In genomic region chr1:196660912-196661311, GRCh38 we compare ENCODE assay signal across 8 cellular contexts. TPM values are rescaled to one million over a fixed set of nuclear protein-coding genes. Genes with fewer than 3 reads are reported as not detected.
DNase-seq lines count a peak whose midpoint lies in the region; ATAC-seq and TF ChIP-seq lines count a peak whose summit lies in the region.

No MANE protein-coding gene starts in this region.

- no peak overlapping the region for H3K27ac ChIP-seq in DND-41 (ENCODE audit: low read length)
- H3K27ac ChIP-seq in OCI-LY7 (ENCODE audit: low read depth, low read length, poor library complexity, severe bottlenecking), result no peak overlapping the region
- no peak overlapping the region for H3K27ac ChIP-seq in endodermal cell (ENCODE audit: low read depth, low read length)
- H3K27ac ChIP-seq in muscle layer of colon (ENCODE audit: low read depth, low read length), result no peak overlapping the region

- no TSS peak for BruUV-seq in OCI-LY7 (replicated peaks; lab: Mats Ljungman, UMichigan)

- H3K4me1 Mint-ChIP-seq in endodermal cell, result peaks cover 8% of the 10 kb centered on the region

- H3K36me3 Mint-ChIP-seq in endodermal cell (ENCODE audit: low read depth), result no peaks in the 10 kb centered on the region

- H2AFZ ChIP-seq in DND-41 (ENCODE audit: low read depth, low read length) (no peak overlapping the region), OCI-LY7 (ENCODE audit: low read length) (no peak overlapping the region)

- WGBS in endodermal cell (ENCODE audit: insufficient coverage in 1 of 2, insufficient read length in 1 of 2), 2 experiments, result 15% methylated on average over 2 of the region's 4 CpGs; no CpG with 5 or more reads in 1 of the 2 experiments

- no peaks in the 10 kb centered on the region for H3K9me3 ChIP-seq in DND-41 (ENCODE audit: insufficient read depth, low read length, severe bottlenecking)
- H3K9me3 ChIP-seq in OCI-LY7 (ENCODE audit: low read length), result no peaks in the 10 kb centered on the region
- no peaks in the 10 kb centered on the region for H3K9me3 ChIP-seq in endodermal cell (ENCODE audit: control insufficient read depth, low read length)
- H3K9me3 ChIP-seq in muscle layer of colon (ENCODE audit: low read length), result no peaks in the 10 kb centered on the region

- no peak overlapping the region for H3K4me3 Mint-ChIP-seq in endodermal cell

- TF ChIP-seq CTCF in DND-41 (IDR thresholded peaks at IDR 0.05; ENCODE audit: borderline replicate concordance, extremely low read depth, low read length, poor library complexity, severe bottlenecking), result peak; percentile 63
- peak; percentile 83 for TF ChIP-seq CTCF in OCI-LY7 (conservative IDR thresholded peaks at IDR 0.05; ENCODE audit: low read length)
- TF ChIP-seq CTCF in endodermal cell (conservative IDR thresholded peaks at IDR 0.05), result peak; percentile 82

- CTCF ChIA-PET in OCI-LY7 (lab: Charles Lee; ENCODE audit: unreplicated experiment), result no interaction called here

- no peaks in the 10 kb centered on the region for H3K27me3 Mint-ChIP-seq in endodermal cell (ENCODE audit: insufficient read depth)

- peak; percentile 81 for ATAC-seq in DND-41 (ENCODE audit: insufficient read depth, low read depth)
- peak; percentile 81 for ATAC-seq in GM21515 (IDR thresholded peaks at IDR 0.05; ENCODE audit: unreplicated experiment)

- peaks cover 3% of the 10 kb centered on the region for H3K9me3 Mint-ChIP-seq in endodermal cell

- H3K4me3 ChIP-seq in DND-41 (ENCODE audit: low read depth in 1 of 2, low read length in 2 of 2) (no peak overlapping the region; a peak in 1 of 4 replicates), OCI-LY7 (ENCODE audit: low read depth, low read length, poor library complexity, severe bottlenecking) (no peak overlapping the region), endodermal cell (ENCODE audit: low read length) (no peak overlapping the region), muscle layer of colon (ENCODE audit: low read depth in 1 of 2, low read length in 2 of 2) (peak overlapping the region; percentile 25 to 28)

- H3K27ac Mint-ChIP-seq in endodermal cell, result no peak overlapping the region

- H3K9ac ChIP-seq in DND-41 (ENCODE audit: low read depth, low read length), result no peak overlapping the region
- no peak overlapping the region for H3K9ac ChIP-seq in endodermal cell (ENCODE audit: extremely low read depth, low read length, poor library complexity, severe bottlenecking)
- no peak overlapping the region for H3K9ac ChIP-seq in muscle layer of colon (ENCODE audit: low read length)

- H4K20me1 ChIP-seq in DND-41 (ENCODE audit: insufficient read depth, low read length), result peaks cover 13% of the 10 kb centered on the region; the same call in 1 of the 2 replicates
- H4K20me1 ChIP-seq in OCI-LY7 (ENCODE audit: insufficient read depth, low read length), result no peaks in the 10 kb centered on the region

- H3K27me3 ChIP-seq in DND-41 (ENCODE audit: insufficient read depth, low read length, poor library complexity) (no peaks in the 10 kb centered on the region), endodermal cell (ENCODE audit: control insufficient read depth, insufficient read depth, low read length, poor library complexity, severe bottlenecking) (no peaks in the 10 kb centered on the region), muscle layer of colon (ENCODE audit: control insufficient read depth in 1 of 2, insufficient read depth in 2 of 2, low read length in 2 of 2) (no peaks in the 10 kb centered on the region)

- intact Hi-C loops in OCI-LY7 (cut with micrococcal nuclease; ENCODE audit: unreplicated experiment), result loop anchor here (5.0 kb wide), 2 partner anchors 344 to 514 kb away; no protein-coding TSS in a partner anchor

- POLR2A ChIA-PET in OCI-LY7 (lab: Charles Lee), result interaction anchor here (1.2 kb wide), 1 partner anchor 43 kb away, joined by 3 read pairs; no protein-coding TSS in a partner anchor

- H3K9me2 ChIP-seq in OCI-LY7 (ENCODE audit: insufficient read depth, low read length), result no peaks in the 10 kb centered on the region

- H3K79me2 ChIP-seq in DND-41 (ENCODE audit: insufficient read depth, low read length), result peaks cover 94% of the 10 kb centered on the region
- H3K79me2 ChIP-seq in OCI-LY7 (ENCODE audit: insufficient read depth, low read depth, low read length), result no peaks in the 10 kb centered on the region

- DNase-seq in DND-41, result no peak
- peak; percentile 49 for DNase-seq in HT-29 (ENCODE audit: low spot score)
- DNase-seq in OCI-LY7 (ENCODE audit: low spot score), result peak; percentile 39
- DNase-seq in endodermal cell, result no peak
- DNase-seq in cerebellar nuclear complex (lab: John Stamatoyannopoulos, UW), result no peak
- no peak for DNase-seq in T-helper 9 cell

- H3K4me2 ChIP-seq in DND-41 (ENCODE audit: insufficient read depth, low read length) (peak overlapping the region; percentile 48), OCI-LY7 (ENCODE audit: low read length) (no peak overlapping the region)

- H3K4me1 ChIP-seq in DND-41 (ENCODE audit: insufficient read depth, low read length) (peaks cover 39% of the 10 kb centered on the region; the same call in 1 of the 2 replicates), OCI-LY7 (ENCODE audit: insufficient read depth, low read length, poor library complexity, severe bottlenecking) (no peaks in the 10 kb centered on the region), endodermal cell (ENCODE audit: control insufficient read depth, insufficient read depth, low read length) (no peaks in the 10 kb centered on the region), muscle layer of colon (ENCODE audit: insufficient read depth, low read length) (no peaks in the 10 kb centered on the region)

- H3K36me3 ChIP-seq in DND-41 (ENCODE audit: insufficient read depth, low read length) (peaks cover 12% of the 10 kb centered on the region), OCI-LY7 (ENCODE audit: insufficient read depth, low read length) (no peaks in the 10 kb centered on the region), endodermal cell (ENCODE audit: control insufficient read depth, insufficient read depth, low read length) (no peaks in the 10 kb centered on the region), muscle layer of colon (ENCODE audit: insufficient read depth, low read length) (no peaks in the 10 kb centered on the region)

RNA-seq across cellular contexts. Expression of gene CFH, which starts 9.1 kb away (rescaled TPM):
- total RNA-seq in HT-29 (2014; rRNA removed; shearing (Covaris generic)), result 27.3 and 28.8 TPM in 2 replicates
- total RNA-seq in OCI-LY7 (2014; rRNA removed; shearing (Covaris generic)), result not detected in 2 replicates
- total RNA-seq in OCI-LY7 (2022) (not detected in 2 replicates), endodermal cell (not detected)
- polyA plus RNA-seq in endodermal cell (2013, experiment 1 of 2), result 0.07 TPM
- 0.29 TPM for polyA plus RNA-seq in endodermal cell (2013, experiment 2 of 2)

RNA-seq across cellular contexts. Expression of gene KCNT2, which starts 52.7 kb away (rescaled TPM):
- total RNA-seq in HT-29 (2014; rRNA removed; shearing (Covaris generic)), result not detected in 2 replicates
- not detected in 2 replicates for total RNA-seq in OCI-LY7 (2014; rRNA removed; shearing (Covaris generic))
- total RNA-seq in OCI-LY7 (2022) (not detected in 2 replicates), endodermal cell (10 to 100 TPM in 1 of 2 donors, 1 to 10 TPM in 1; 9.1 to 12.1 TPM)
- 11.0 TPM for polyA plus RNA-seq in endodermal cell (2013, experiment 1 of 2)
- 10.7 TPM for polyA plus RNA-seq in endodermal cell (2013, experiment 2 of 2)

Comparison
In these comparisons a context has a peak if more than half of its experiments do, and no peak if none do; other contexts are left out.
1. DNase-seq: peak in HT-29 (single experiment) and OCI-LY7 (single experiment); none in DND-41 (single experiment), endodermal cell (single experiment), cerebellar nuclear complex (0 of 2) and T-helper 9 cell (single experiment).
2. H3K4me3 ChIP-seq: peak in muscle layer of colon (2 of 2); none in DND-41 (0 of 2), OCI-LY7 (single experiment) and endodermal cell (single experiment).
3. RNA of gene CFH, which starts 9.1 kb away (total RNA-seq): 27.3 to 28.8 TPM in HT-29; not detected in endodermal cell and not detected in OCI-LY7; every median in the first group is over 10 times any median in the second.
4. RNA of gene KCNT2, which starts 52.7 kb away (total RNA-seq): 9.1 to 12.1 TPM in endodermal cell; not detected in OCI-LY7 and not detected in HT-29; every median in the first group is over 4 times any median in the second.
5. Peak in every context shown above with its lines, with median percentiles within 50 percentile points of each other: CTCF ChIP-seq.